In the genomic region with DNA sequence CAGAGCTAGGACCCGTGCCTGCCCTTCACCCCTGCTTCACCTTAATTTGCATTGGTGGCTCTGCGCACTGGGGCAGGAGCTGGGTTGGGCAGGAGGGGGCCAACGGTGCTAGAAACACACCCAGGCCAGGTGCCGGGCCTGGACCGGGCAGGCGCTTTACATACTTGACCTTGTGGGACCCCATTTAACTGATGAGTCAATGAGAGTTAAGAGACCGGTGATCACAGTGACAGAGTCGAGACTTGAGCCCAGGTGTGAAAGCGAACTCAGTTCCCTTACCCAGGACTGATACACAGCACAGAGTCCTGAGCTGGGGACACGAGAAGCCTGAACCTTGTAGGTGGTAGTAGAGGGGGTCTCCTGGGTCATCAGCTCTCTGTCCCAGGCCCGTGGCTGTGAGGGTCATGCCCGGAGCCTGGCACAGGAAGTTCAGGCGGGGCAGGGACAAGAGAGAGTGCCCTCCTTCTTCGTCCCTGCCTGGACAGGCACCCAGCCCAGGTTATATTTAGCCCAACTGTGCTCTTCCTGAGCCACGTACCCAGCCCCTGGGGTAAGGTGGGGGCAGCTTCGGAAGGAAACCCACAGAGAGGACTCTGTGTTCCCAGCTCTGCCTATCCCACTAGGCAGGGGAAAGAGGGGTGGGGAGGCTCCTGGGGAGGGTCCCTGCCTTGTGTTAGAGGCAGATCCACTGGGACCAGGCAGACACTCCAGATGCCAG, we compare ENCODE assay signal across 11 cellular contexts. TPM values are rescaled to one million over a fixed set of nuclear protein-coding genes. Genes with fewer than 3 reads are reported as not detected.
DNase-seq lines count a peak whose midpoint lies in the region; ATAC-seq and TF ChIP-seq lines count a peak whose summit lies in the region.
"Had no signal": no experiment of that assay in that cellular context is flagged by ENCODE, and none has a peak within 500 bp of the region (broad histone marks: within the 10 kb centered on the region; RNA-seq: fewer than 3 reads in every experiment).

No MANE protein-coding gene starts in this region.

- H3K4me1 Mint-ChIP-seq in GM23338 (peaks cover 31% of the 10 kb centered on the region), endodermal cell (peaks cover 5% of the 10 kb centered on the region)
- no peaks in the 10 kb centered on the region for H3K4me1 Mint-ChIP-seq in activated CD8-positive, alpha-beta T cell treated with anti-CD3 and anti-CD28 coated beads for 36 hours (ENCODE audit: low read depth)

- H3K27ac ChIP-seq in GM23338 (ENCODE audit: low read depth) (no peak overlapping the region; the same call in 1 of the 2 replicates), endodermal cell (ENCODE audit: low read depth, low read length) (no peak overlapping the region), parathyroid adenoma (peak overlapping the region; percentile 68)

- H3K9me3 ChIP-seq in endodermal cell (ENCODE audit: control insufficient read depth, low read length), result no peaks in the 10 kb centered on the region
- H3K9me3 ChIP-seq in parathyroid adenoma (ENCODE audit: control insufficient read depth, low read length), result no peaks in the 10 kb centered on the region

- TF ChIP-seq CTCF in GM23338 (conservative IDR thresholded peaks at IDR 0.05; ENCODE audit: low read depth in 2 of 2) (no peak), endodermal cell (conservative IDR thresholded peaks at IDR 0.05) (no peak), parathyroid adenoma (IDR thresholded peaks at IDR 0.05) (no peak)
- no peak for TF ChIP-seq CTCF in activated CD8-positive, alpha-beta T cell treated with anti-CD3 and anti-CD28 coated beads for 36 hours (IDR thresholded peaks at IDR 0.05)

- H4K20me1 ChIP-seq in GM23338 (replicated peaks; ENCODE audit: insufficient read depth), result no peaks in the 10 kb centered on the region

- H3K9me3 Mint-ChIP-seq in GM23338 (no peaks in the 10 kb centered on the region), endodermal cell (no peaks in the 10 kb centered on the region)
- H3K9me3 Mint-ChIP-seq in activated CD8-positive, alpha-beta T cell treated with anti-CD3 and anti-CD28 coated beads for 36 hours, result no peaks in the 10 kb centered on the region
- H3K9me3 Mint-ChIP-seq: activated naive CD8-positive, alpha-beta T cell treated with anti-CD3 and anti-CD28 coated beads, Interleukin-2, amount 50 U/mL, for 24 hours; CD4-positive, alpha-beta memory T cell had no signal

- H3K27me3 Mint-ChIP-seq in GM23338 (ENCODE audit: insufficient read depth, low read depth, poor library complexity) (peaks cover 4% of the 10 kb centered on the region), endodermal cell (ENCODE audit: insufficient read depth) (no peaks in the 10 kb centered on the region)
- H3K27me3 Mint-ChIP-seq in activated CD8-positive, alpha-beta T cell treated with anti-CD3 and anti-CD28 coated beads for 36 hours, result no peaks in the 10 kb centered on the region
- H3K27me3 Mint-ChIP-seq: CD4-positive, alpha-beta memory T cell had no signal

- H3K27ac Mint-ChIP-seq in GM23338, result no peak overlapping the region
- no peak overlapping the region for H3K27ac Mint-ChIP-seq in endodermal cell
- no peak overlapping the region for H3K27ac Mint-ChIP-seq in activated CD8-positive, alpha-beta T cell treated with anti-CD3 and anti-CD28 coated beads for 36 hours
- H3K27ac Mint-ChIP-seq: activated naive CD8-positive, alpha-beta T cell treated with anti-CD3 and anti-CD28 coated beads, Interleukin-2, amount 50 U/mL, for 24 hours; CD4-positive, alpha-beta memory T cell had no signal

- DNase-seq in GM23338 (ENCODE audit: low spot score) (no peak), endodermal cell (peak; percentile 45), SKM-1 (lab: John Stamatoyannopoulos, UW; ENCODE audit: unreplicated experiment) (no peak), HT-29 (ENCODE audit: low spot score) (no peak)
- no peak for DNase-seq in activated CD8-positive, alpha-beta T cell treated with anti-CD3 and anti-CD28 coated beads for 36 hours
- DNase-seq: activated naive CD8-positive, alpha-beta T cell treated with anti-CD3 and anti-CD28 coated beads, Interleukin-2, amount 50 U/mL, for 24 hours; CD4-positive, alpha-beta memory T cell; NCI-H1105 treated with DMSO at 0.1 percent for 48 hours had no signal

- H3K36me3 ChIP-seq in GM23338 (ENCODE audit: insufficient read depth) (no peaks in the 10 kb centered on the region), endodermal cell (ENCODE audit: control insufficient read depth, insufficient read depth, low read length) (no peaks in the 10 kb centered on the region), parathyroid adenoma (ENCODE audit: control insufficient read depth, insufficient read depth, low read length) (no peaks in the 10 kb centered on the region)

- no peaks in the 10 kb centered on the region for H3K27me3 ChIP-seq in GM23338 (ENCODE audit: insufficient read depth)
- no peaks in the 10 kb centered on the region for H3K27me3 ChIP-seq in endodermal cell (ENCODE audit: control insufficient read depth, insufficient read depth, low read length, poor library complexity, severe bottlenecking)
- no peaks in the 10 kb centered on the region for H3K27me3 ChIP-seq in parathyroid adenoma (ENCODE audit: control insufficient read depth, insufficient read depth, low read length)

- 83 to 85% methylated on average over 11 to 16 of the region's 16 CpGs for WGBS in endodermal cell (ENCODE audit: insufficient coverage in 1 of 2, insufficient read length in 1 of 2), 2 experiments

- H3K36me3 Mint-ChIP-seq in GM23338 (ENCODE audit: low read depth) (no peaks in the 10 kb centered on the region), endodermal cell (ENCODE audit: low read depth) (no peaks in the 10 kb centered on the region)
- no peaks in the 10 kb centered on the region for H3K36me3 Mint-ChIP-seq in activated CD8-positive, alpha-beta T cell treated with anti-CD3 and anti-CD28 coated beads for 36 hours (ENCODE audit: low read depth)
- H3K36me3 Mint-ChIP-seq: CD4-positive, alpha-beta memory T cell had no signal

- no peak overlapping the region; the same call in 2 of the 3 replicates for H3K4me3 Mint-ChIP-seq in GM23338
- no peak overlapping the region for H3K4me3 Mint-ChIP-seq in endodermal cell
- no peak overlapping the region for H3K4me3 Mint-ChIP-seq in activated CD8-positive, alpha-beta T cell treated with anti-CD3 and anti-CD28 coated beads for 36 hours
- H3K4me3 Mint-ChIP-seq: activated naive CD8-positive, alpha-beta T cell treated with anti-CD3 and anti-CD28 coated beads, Interleukin-2, amount 50 U/mL, for 24 hours; CD4-positive, alpha-beta memory T cell had no signal

- intact Hi-C loops in activated CD8-positive, alpha-beta T cell treated with anti-CD3 and anti-CD28 coated beads for 36 hours (cut with micrococcal nuclease), result no loop called here

- H3K4me2 ChIP-seq in GM23338 (no peak overlapping the region), parathyroid adenoma (ENCODE audit: low read length) (peak overlapping the region; percentile 41)

- ATAC-seq in GM23338, result no peak
- no peak for ATAC-seq in activated CD8-positive, alpha-beta T cell treated with anti-CD3 and anti-CD28 coated beads for 36 hours
- ATAC-seq: activated naive CD8-positive, alpha-beta T cell treated with anti-CD3 and anti-CD28 coated beads, Interleukin-2, amount 50 U/mL, for 24 hours; sciatic nerve had no signal

- H3K79me2 ChIP-seq in GM23338 (replicated peaks; ENCODE audit: insufficient read depth) (no peaks in the 10 kb centered on the region), parathyroid adenoma (no peaks in the 10 kb centered on the region)

- CTCF ChIA-PET in activated CD8-positive, alpha-beta T cell treated with anti-CD3 and anti-CD28 coated beads for 36 hours (lab: Charles Lee), result interaction anchor here (7.8 kb wide), 1 partner anchor 9 kb away, joined by 38 read pairs; no protein-coding TSS in a partner anchor

- POLR2A ChIA-PET in activated CD8-positive, alpha-beta T cell treated with anti-CD3 and anti-CD28 coated beads for 36 hours (lab: Charles Lee), result no interaction called here

- H3K9me2 ChIP-seq in GM23338 (ENCODE audit: insufficient read depth), result no peaks in the 10 kb centered on the region

- H2AFZ ChIP-seq in GM23338, result 0 out of 2 replicates have a peak overlapping the region, but pooled peaks have one; percentile 10
- peak overlapping the region; percentile 88 for H2AFZ ChIP-seq in parathyroid adenoma

- H3K9ac ChIP-seq in endodermal cell (ENCODE audit: extremely low read depth, low read length, poor library complexity, severe bottlenecking), result no peak overlapping the region
- no peak overlapping the region for H3K9ac ChIP-seq in parathyroid adenoma

- H3K4me3 ChIP-seq in GM23338 (no peak overlapping the region), endodermal cell (ENCODE audit: low read length) (no peak overlapping the region), parathyroid adenoma (ENCODE audit: low read depth, low read length) (peak overlapping the region; percentile 20)

- H3F3A ChIP-seq in GM23338 (replicated peaks; ENCODE audit: low read depth), result 0 out of 2 replicates have a peak, but pooled peaks cover 3% of the 10 kb centered on the region

- H3K4me1 ChIP-seq in GM23338 (ENCODE audit: insufficient read depth), result peaks cover 25% of the 10 kb centered on the region
- H3K4me1 ChIP-seq in endodermal cell (ENCODE audit: control insufficient read depth, insufficient read depth, low read length), result no peaks in the 10 kb centered on the region
- H3K4me1 ChIP-seq in parathyroid adenoma, result peaks cover 30% of the 10 kb centered on the region

RNA-seq across cellular contexts. Expression of gene PRX, which starts 1.9 kb away (rescaled TPM):
- total RNA-seq in GM23338 (2014; rRNA removed; shearing (Covaris generic)), result 4.2 and 4.3 TPM in 2 replicates
- 4.1 and 4.2 TPM in 2 replicates for polyA plus RNA-seq in GM23338 (2016; fragmentation: Nextera tagmentation; extraction: Ambion mirVana)
- total RNA-seq in endodermal cell, result 1 to 10 TPM; 3.3 to 6.4 TPM
- 4.4 TPM for polyA plus RNA-seq in endodermal cell (2013, experiment 1 of 2)
- 3.6 TPM for polyA plus RNA-seq in endodermal cell (2013, experiment 2 of 2)
- total RNA-seq in HT-29 (2014; rRNA removed; shearing (Covaris generic)), result 1.3 and 1.8 TPM in 2 replicates
- 1 to 10 TPM; 1.2 TPM for total RNA-seq in activated CD8-positive, alpha-beta T cell treated with anti-CD3 and anti-CD28 coated beads for 36 hours

RNA-seq across cellular contexts. Expression of gene SERTAD1, which starts 14.5 kb away (rescaled TPM):
- total RNA-seq in GM23338 (2014; rRNA removed; shearing (Covaris generic)), result 5.1 and 9.1 TPM in 2 replicates
- polyA plus RNA-seq in GM23338 (2016; fragmentation: Nextera tagmentation; extraction: Ambion mirVana), result 4.6 and 5.0 TPM in 2 replicates
- total RNA-seq in endodermal cell, result 1 to 10 TPM; 4.0 to 4.5 TPM
- 3.9 TPM for polyA plus RNA-seq in endodermal cell (2013, experiment 1 of 2)
- 4.5 TPM for polyA plus RNA-seq in endodermal cell (2013, experiment 2 of 2)
- 32.1 and 32.7 TPM in 2 replicates for total RNA-seq in HT-29 (2014; rRNA removed; shearing (Covaris generic))
- total RNA-seq in activated CD8-positive, alpha-beta T cell treated with anti-CD3 and anti-CD28 coated beads for 36 hours, result 10 to 100 TPM; 15.5 to 17.2 TPM

RNA-seq across cellular contexts. Expression of gene HIPK4, which starts 21.3 kb away (rescaled TPM):
- total RNA-seq in GM23338 (2014; rRNA removed; shearing (Covaris generic)), result 0.52 TPM in 1 of 2 replicates, not detected in the other
- 0.21 and 0.37 TPM in 2 replicates for polyA plus RNA-seq in GM23338 (2016; fragmentation: Nextera tagmentation; extraction: Ambion mirVana)
- under 1 TPM in 1 of 2 donors, not detected in 1; 0.31 TPM for total RNA-seq in endodermal cell
- 0.14 TPM for polyA plus RNA-seq in endodermal cell (2013, experiment 1 of 2)
- 0.29 TPM for polyA plus RNA-seq in endodermal cell (2013, experiment 2 of 2)
- 0.10 TPM in 1 of 2 replicates, not detected in the other for total RNA-seq in HT-29 (2014; rRNA removed; shearing (Covaris generic))
- not detected for total RNA-seq in activated CD8-positive, alpha-beta T cell treated with anti-CD3 and anti-CD28 coated beads for 36 hours
- total RNA-seq: CD4-positive, alpha-beta memory T cell; kidney epithelial cell had no signal
- polyA plus RNA-seq: CD4-positive, alpha-beta memory T cell had no signal

RNA-seq across cellular contexts. Expression of gene SERTAD3, which starts 32.9 kb away (rescaled TPM):
- total RNA-seq in GM23338 (2014; rRNA removed; shearing (Covaris generic)), result 15.4 and 21.3 TPM in 2 replicates
- 24.1 and 27.9 TPM in 2 replicates for polyA plus RNA-seq in GM23338 (2016; fragmentation: Nextera tagmentation; extraction: Ambion mirVana)
- 10 to 100 TPM; 47.7 to 62.6 TPM for total RNA-seq in endodermal cell
- 23.6 TPM for polyA plus RNA-seq in endodermal cell (2013, experiment 1 of 2)
- 23.0 TPM for polyA plus RNA-seq in endodermal cell (2013, experiment 2 of 2)
- total RNA-seq in HT-29 (2014; rRNA removed; shearing (Covaris generic)), result 23.4 and 30.6 TPM in 2 replicates
- total RNA-seq in activated CD8-positive, alpha-beta T cell treated with anti-CD3 and anti-CD28 coated beads for 36 hours, result 10 to 100 TPM in 1 of 2 experiments, 1 to 10 TPM in 1; 8.8 to 11.2 TPM

RNA-seq across cellular contexts. Expression of gene BLVRB, which starts 54.3 kb away (rescaled TPM):
- total RNA-seq in GM23338 (2014; rRNA removed; shearing (Covaris generic)), result 51.7 and 53.7 TPM in 2 replicates
- 43.7 and 45.6 TPM in 2 replicates for polyA plus RNA-seq in GM23338 (2016; fragmentation: Nextera tagmentation; extraction: Ambion mirVana)
- 10 to 100 TPM; 24.7 to 41.0 TPM for total RNA-seq in endodermal cell
- 18.1 TPM for polyA plus RNA-seq in endodermal cell (2013, experiment 1 of 2)
- 18.8 TPM for polyA plus RNA-seq in endodermal cell (2013, experiment 2 of 2)
- total RNA-seq in HT-29 (2014; rRNA removed; shearing (Covaris generic)), result 201 and 206 TPM in 2 replicates
- 10 to 100 TPM; 21.2 to 21.7 TPM for total RNA-seq in activated CD8-positive, alpha-beta T cell treated with anti-CD3 and anti-CD28 coated beads for 36 hours
